ENCODE assay signal across 22 cellular contexts in the genomic region with DNA sequence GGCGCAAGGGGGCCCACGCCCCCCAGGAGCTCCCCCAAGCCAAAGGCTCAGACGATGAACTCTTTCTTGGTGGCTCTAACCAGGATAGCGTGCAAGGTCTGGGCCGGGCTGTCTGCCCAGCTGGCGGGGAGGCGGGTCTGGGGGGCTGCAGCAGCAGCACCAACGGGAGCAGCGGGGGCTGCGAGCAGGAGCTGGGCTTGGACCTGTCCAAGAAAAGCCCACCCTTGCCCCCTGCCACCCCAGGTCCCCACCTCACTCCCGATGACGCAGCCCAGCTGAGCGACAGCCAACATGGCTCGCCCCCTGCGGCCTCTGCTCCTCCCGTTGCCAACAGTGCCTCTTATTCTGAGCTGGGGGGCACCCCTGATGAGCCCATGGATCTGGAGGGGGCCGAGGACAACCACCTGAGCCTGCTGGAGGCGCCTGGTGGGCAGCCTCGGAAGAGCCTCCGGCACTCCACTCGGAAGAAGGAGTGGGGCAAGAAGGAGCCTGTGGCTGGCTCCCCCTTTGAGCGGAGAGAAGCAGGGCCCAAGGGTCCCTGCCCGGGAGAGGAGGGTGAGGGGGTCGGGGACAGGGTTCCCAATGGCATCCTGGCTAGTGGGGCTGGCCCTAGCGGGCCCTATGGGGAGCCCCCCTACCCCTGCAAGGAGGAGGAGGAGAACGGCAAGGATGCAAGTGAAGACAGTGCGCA. TPM values are rescaled to one million over a fixed set of nuclear protein-coding genes. Genes with fewer than 3 reads are reported as not detected.
DNase-seq lines count a peak whose midpoint lies in the region; ATAC-seq and TF ChIP-seq lines count a peak whose summit lies in the region.
"Had no signal": no experiment of that assay in that cellular context is flagged by ENCODE, and none has a peak within 500 bp of the region (broad histone marks: within the 10 kb centered on the region; RNA-seq: fewer than 3 reads in every experiment).

No MANE protein-coding gene starts in this region.

- H3K36me3 ChIP-seq in left ventricle myocardium inferior: peaks cover 30% of the 10 kb centered on the region

- ATAC-seq in Right ventricle myocardium superior (ENCODE audit: poor library complexity) (no peak), left ventricle myocardium superior (no peak), GM21423 (IDR thresholded peaks at IDR 0.05; ENCODE audit: unreplicated experiment) (no peak)
- ATAC-seq: esophagus mucosa, gastrocnemius medialis had no signal

- intact Hi-C loops in Right ventricle myocardium superior (cut with DNase I) (no loop called here), left ventricle myocardium inferior (cut with micrococcal nuclease) (no loop called here), left ventricle myocardium superior (cut with micrococcal nuclease) (no loop called here)

- H3K36me3 Mint-ChIP-seq in osteocyte (ENCODE audit: unreplicated experiment): peaks cover 8% of the 10 kb centered on the region

- no peak overlapping the region for H3K4me3 ChIP-seq in left ventricle myocardium inferior
- H3K4me3 ChIP-seq: ascending aorta, gastrocnemius medialis, suprapubic skin had no signal

- H3K27ac ChIP-seq in left ventricle myocardium inferior (replicated peaks): no peak overlapping the region
- H3K27ac ChIP-seq: ascending aorta, gastrocnemius medialis, RWPE1, suprapubic skin had no signal

- H3K27me3 ChIP-seq in left ventricle myocardium inferior (ENCODE audit: low read depth): no peaks in the 10 kb centered on the region
- H3K27me3 ChIP-seq: ascending aorta, gastrocnemius medialis, suprapubic skin had no signal

- H3K9me3 Mint-ChIP-seq in osteocyte (ENCODE audit: unreplicated experiment): no peaks in the 10 kb centered on the region
- H3K9me3 Mint-ChIP-seq: activated naive CD4-positive, alpha-beta T cell treated with anti-CD3 and anti-CD28 coated beads, Interleukin-2, amount 10 ng/mL, durations not matched to agents 7 days and 5 days; CD8-positive, alpha-beta memory T cell; central memory CD8-positive, alpha-beta T cell; IgD-negative memory B cell had no signal

- DNase-seq in Right ventricle myocardium superior (peak; percentile 16), left ventricle myocardium inferior (no peak), left ventricle myocardium superior (peak; percentile 14), osteocyte (ENCODE audit: extremely low spot score, unreplicated experiment) (peak; percentile 83), ureter (ENCODE audit: low spot score) (peak; percentile 41), OCI-M2 (lab: John Stamatoyannopoulos, UW; ENCODE audit: unreplicated experiment) (no peak), iPS-NIHi7 (ENCODE audit: extremely low spot score) (no peak)
- DNase-seq: activated CD4-positive, CD25-positive, alpha-beta regulatory T cell; activated naive CD4-positive, alpha-beta T cell treated with anti-CD3 and anti-CD28 coated beads, Interleukin-2, amount 10 ng/mL, durations not matched to agents 7 days and 5 days; activated T-cell treated with anti-CD3 and anti-CD28 coated beads for 4 hours; CD8-positive, alpha-beta memory T cell; GDM1; NCI-H1417; NCI-H524 had no signal

- no peak overlapping the region for H3K27ac Mint-ChIP-seq in osteocyte (ENCODE audit: unreplicated experiment)

- peaks cover 4% of the 10 kb centered on the region for H3K4me1 Mint-ChIP-seq in osteocyte (ENCODE audit: unreplicated experiment)
- H3K4me1 Mint-ChIP-seq: activated naive CD4-positive, alpha-beta T cell treated with anti-CD3 and anti-CD28 coated beads, Interleukin-2, amount 10 ng/mL, durations not matched to agents 7 days and 5 days; CD8-positive, alpha-beta memory T cell; central memory CD8-positive, alpha-beta T cell; IgD-negative memory B cell had no signal

- H3K9me3 ChIP-seq in left ventricle myocardium inferior (replicated peaks): no peaks in the 10 kb centered on the region
- H3K9me3 ChIP-seq: ascending aorta, gastrocnemius medialis, suprapubic skin had no signal

- no peak overlapping the region for H3K4me3 Mint-ChIP-seq in osteocyte (ENCODE audit: unreplicated experiment)
- H3K4me3 Mint-ChIP-seq: activated naive CD4-positive, alpha-beta T cell treated with anti-CD3 and anti-CD28 coated beads, Interleukin-2, amount 10 ng/mL, durations not matched to agents 7 days and 5 days; CD8-positive, alpha-beta memory T cell; central memory CD8-positive, alpha-beta T cell had no signal

- H3K4me1 ChIP-seq in left ventricle myocardium inferior: peaks cover 9% of the 10 kb centered on the region
- H3K4me1 ChIP-seq: ascending aorta, suprapubic skin had no signal

- H3K27me3 Mint-ChIP-seq in osteocyte (ENCODE audit: unreplicated experiment): no peaks in the 10 kb centered on the region
- H3K27me3 Mint-ChIP-seq: activated naive CD4-positive, alpha-beta T cell treated with anti-CD3 and anti-CD28 coated beads, Interleukin-2, amount 10 ng/mL, durations not matched to agents 7 days and 5 days; CD8-positive, alpha-beta memory T cell; central memory CD8-positive, alpha-beta T cell; IgD-negative memory B cell had no signal

- TF ChIP-seq CTCF in left ventricle myocardium inferior (IDR thresholded peaks at IDR 0.05; ENCODE audit: borderline replicate concordance) (no peak), osteocyte (IDR thresholded peaks at IDR 0.05) (no peak)

RNA-seq across cellular contexts. Expression of a gene that starts 21.6 kb away (rescaled TPM):
- total RNA-seq in Right ventricle myocardium superior (0.65 TPM), left ventricle myocardium inferior (1.5 TPM), left ventricle myocardium superior (0.74 TPM), osteocyte (1.2 and 2.1 TPM in 2 replicates), ureter (0.31 TPM)
- total RNA-seq: ascending aorta had no signal

RNA-seq across cellular contexts. Expression of a gene that starts 28.4 kb away (rescaled TPM):
- total RNA-seq in Right ventricle myocardium superior (1.4 TPM), left ventricle myocardium inferior (1.5 TPM), left ventricle myocardium superior (1.2 TPM), osteocyte (5.2 and 5.7 TPM in 2 replicates), ureter (4.0 TPM)

Comparison
In these comparisons a context has a peak if more than half of its experiments do, and no peak if none do; other contexts are left out.
1. DNase-seq: peak in Right ventricle myocardium superior (single experiment), left ventricle myocardium superior (single experiment), osteocyte (single experiment) and ureter (single experiment); none in left ventricle myocardium inferior (single experiment), OCI-M2 (single experiment) and iPS-NIHi7 (single experiment).